10 cellular contexts compared by ENCODE assay signal in the genomic region with DNA sequence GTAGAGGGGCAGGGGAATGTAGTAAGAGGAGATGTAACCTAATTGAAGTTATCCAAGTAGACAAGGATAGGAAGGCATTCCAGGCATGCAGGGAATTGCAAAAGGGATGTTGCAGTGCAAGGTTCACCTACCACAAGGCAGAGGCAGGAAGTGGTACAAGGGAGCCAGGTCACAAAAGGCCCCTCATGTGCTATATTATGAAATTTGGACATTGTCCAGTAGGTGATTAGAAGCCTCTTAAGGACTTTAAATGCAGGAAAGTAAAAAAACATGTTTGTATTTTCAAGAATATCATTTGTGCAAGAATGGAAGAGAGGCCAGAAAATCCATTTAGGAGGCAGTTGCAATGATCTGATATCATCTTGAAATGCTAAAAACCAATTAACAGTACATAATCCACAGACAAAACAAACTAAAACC.
DNase-seq lines count a peak whose midpoint lies in the region; ATAC-seq, FAIRE-seq and TF ChIP-seq lines count a peak whose summit lies in the region.
"Had no signal": no experiment of that assay in that cellular context is flagged by ENCODE, and none has a peak within 500 bp of the region (broad histone marks: within the 10 kb centered on the region; RNA-seq: fewer than 3 reads in every experiment).

No MANE protein-coding gene starts in this region.

- intact Hi-C loops in pancreas (cut with DNase I), result no loop called here

- no peak overlapping the region for H3K27ac ChIP-seq in pancreas

- H3K9me3 Mint-ChIP-seq in naive thymus-derived CD8-positive, alpha-beta T cell, result no peaks in the 10 kb centered on the region
- H3K9me3 Mint-ChIP-seq: activated naive CD4-positive, alpha-beta T cell treated with anti-CD3 and anti-CD28 coated beads, Interleukin-2, amount 10 ng/mL, durations not matched to agents 7 days and 5 days had no signal

- peak; percentile 86 for DNase-seq in EH (ENCODE audit: low read depth)
- DNase-seq in HuH-7.5 (ENCODE audit: low spot score), result peak; percentile 36
- peak; percentile 79 to 94 for DNase-seq in dermis microvascular lymphatic vessel endothelial cell (ENCODE audit: low read depth in 2 of 2)
- peak; percentile 85 to 87 for DNase-seq in lung microvascular endothelial cell (ENCODE audit: low read depth in 2 of 2)
- DNase-seq in pancreas, result no peak
- DNase-seq in naive thymus-derived CD8-positive, alpha-beta T cell, result no peak
- no peak for DNase-seq in NCI-H2171 treated with DMSO at 0.1 percent for 48 hours (lab: John Stamatoyannopoulos, UW)
- DNase-seq: activated naive CD4-positive, alpha-beta T cell treated with anti-CD3 and anti-CD28 coated beads, Interleukin-2, amount 10 ng/mL, durations not matched to agents 7 days and 5 days had no signal

- no peaks in the 10 kb centered on the region for H3K4me1 Mint-ChIP-seq in naive thymus-derived CD8-positive, alpha-beta T cell
- H3K4me1 Mint-ChIP-seq: activated naive CD4-positive, alpha-beta T cell treated with anti-CD3 and anti-CD28 coated beads, Interleukin-2, amount 10 ng/mL, durations not matched to agents 7 days and 5 days had no signal

- POLR2A ChIA-PET in naive thymus-derived CD8-positive, alpha-beta T cell (lab: Charles Lee), result no interaction called here

- no peak for ATAC-seq in GM21447 (IDR thresholded peaks at IDR 0.05; ENCODE audit: unreplicated experiment)
- ATAC-seq in pancreas, result no peak
- ATAC-seq in naive thymus-derived CD8-positive, alpha-beta T cell, result no peak
- ATAC-seq: Panc1 had no signal

- no peak overlapping the region for H3K27ac Mint-ChIP-seq in naive thymus-derived CD8-positive, alpha-beta T cell
- H3K27ac Mint-ChIP-seq: activated naive CD4-positive, alpha-beta T cell treated with anti-CD3 and anti-CD28 coated beads, Interleukin-2, amount 10 ng/mL, durations not matched to agents 7 days and 5 days had no signal

- H3K36me3 ChIP-seq in pancreas, result no peaks in the 10 kb centered on the region

- H3K4me1 ChIP-seq in pancreas, result no peaks in the 10 kb centered on the region

- no peaks in the 10 kb centered on the region for H3K27me3 ChIP-seq in pancreas

- FAIRE-seq in pancreas (lab: Jason Lieb, UNC), result no peak

- TF ChIP-seq CTCF in pancreas (IDR thresholded peaks at IDR 0.05), result no peak

- H3K9me3 ChIP-seq in pancreas, result no peaks in the 10 kb centered on the region

- peaks cover 0 to 1% (median 0%) of the 10 kb centered on the region in 5 donors for H3K27me3 Mint-ChIP-seq in naive thymus-derived CD8-positive, alpha-beta T cell
- H3K27me3 Mint-ChIP-seq: activated naive CD4-positive, alpha-beta T cell treated with anti-CD3 and anti-CD28 coated beads, Interleukin-2, amount 10 ng/mL, durations not matched to agents 7 days and 5 days had no signal

- no peak overlapping the region for H3K4me3 ChIP-seq in pancreas

- H3K4me3 Mint-ChIP-seq in naive thymus-derived CD8-positive, alpha-beta T cell, result no peak overlapping the region
- H3K4me3 Mint-ChIP-seq: activated naive CD4-positive, alpha-beta T cell treated with anti-CD3 and anti-CD28 coated beads, Interleukin-2, amount 10 ng/mL, durations not matched to agents 7 days and 5 days had no signal

- H3K36me3 Mint-ChIP-seq in naive thymus-derived CD8-positive, alpha-beta T cell, result no peaks in the 10 kb centered on the region
- H3K36me3 Mint-ChIP-seq: activated naive CD4-positive, alpha-beta T cell treated with anti-CD3 and anti-CD28 coated beads, Interleukin-2, amount 10 ng/mL, durations not matched to agents 7 days and 5 days had no signal

Comparison
In these comparisons a context has a peak if more than half of its experiments do, and no peak if none do; other contexts are left out.
1. DNase-seq: peak in EH (single experiment), HuH-7.5 (single experiment), dermis microvascular lymphatic vessel endothelial cell (2 of 2) and lung microvascular endothelial cell (2 of 2); none in pancreas (0 of 6), naive thymus-derived CD8-positive, alpha-beta T cell (0 of 10) and NCI-H2171 treated with DMSO at 0.1 percent for 48 hours (single experiment).